20 cellular contexts compared by ENCODE assay signal in genomic region chrX:107773206-107773605, GRCh38. TPM values are rescaled to one million over a fixed set of nuclear protein-coding genes. Genes with fewer than 3 reads are reported as not detected.
DNase-seq lines count a peak whose midpoint lies in the region; ATAC-seq, FAIRE-seq and TF ChIP-seq lines count a peak whose summit lies in the region.
"Had no signal": no experiment of that assay in that cellular context is flagged by ENCODE, and none has a peak within 500 bp of the region (broad histone marks: within the 10 kb centered on the region; RNA-seq: fewer than 3 reads in every experiment).

No MANE protein-coding gene starts in this region.

- peaks cover 41% of the 10 kb centered on the region for H3K27me3 Mint-ChIP-seq in nephron progenitor cell (ENCODE audit: low read depth, poor library complexity)
- H3K27me3 Mint-ChIP-seq in activated CD4-positive, alpha-beta memory T cell treated with anti-CD3 and anti-CD28 coated beads for 36 hours: no peaks in the 10 kb centered on the region
- H3K27me3 Mint-ChIP-seq: naive thymus-derived CD8-positive, alpha-beta T cell had no signal

- H2BK12ac ChIP-seq in H1 (ENCODE audit: low read depth, low read length): no peak overlapping the region

- H3K56ac ChIP-seq in H1 (replicated peaks; ENCODE audit: insufficient read length, low read depth, low read length): no peak overlapping the region

- 72% methylated on average over 8 of the region's 8 CpGs for WGBS in right cardiac atrium
- 9% methylated on average over 7 of the region's 8 CpGs; no CpG with 5 or more reads in 1 of the 2 experiments for WGBS in H1 (ENCODE audit: extremely low coverage in 1 of 2, insufficient coverage in 1 of 2, insufficient read length in 1 of 2, insufficient replicate concordance in 2 of 2, low coverage in 1 of 2, low lambda C conversion rate in 2 of 2, missing lambda C conversion rate in 1 of 2), 2 experiments

- peak in 1 of 2 experiments; percentile 4; a peak in 1 of 4 replicates for TF ChIP-seq RAD21 in H1 (IDR thresholded peaks at IDR 0.05 in 1 of 2, conservative IDR thresholded peaks at IDR 0.05 in 1 of 2; ENCODE audit: low read depth in 2 of 2, low read length in 2 of 2)

- no peaks in the 10 kb centered on the region for H3K79me2 ChIP-seq in H1 (ENCODE audit: control insufficient read depth in 1 of 2, insufficient read depth in 2 of 2, low read length in 2 of 2)

- peaks cover 25% of the 10 kb centered on the region for H3K9me3 Mint-ChIP-seq in nephron progenitor cell
- H3K9me3 Mint-ChIP-seq in activated CD4-positive, alpha-beta memory T cell treated with anti-CD3 and anti-CD28 coated beads for 36 hours: no peaks in the 10 kb centered on the region
- H3K9me3 Mint-ChIP-seq: activated CD4-positive, alpha-beta T cell treated with anti-CD3 and anti-CD28 coated beads, Interleukin-2, amount 10 ng/mL, durations not matched to agents 24 days and 14 days; activated naive CD4-positive, alpha-beta T cell treated with anti-CD3 and anti-CD28 coated beads, Interleukin-2, amount 50 U/mL, for 72 hours; naive thymus-derived CD8-positive, alpha-beta T cell had no signal

- TF ChIP-seq CTCF in H1 (IDR thresholded peaks at IDR 0.05; ENCODE audit: control extremely low read depth in 1 of 3, insufficient read depth in 1 of 3, low read depth in 1 of 3, low read length in 3 of 3): no peak
- no peak for TF ChIP-seq CTCF in nephron progenitor cell (IDR thresholded peaks at IDR 0.05)

- H3K4ac ChIP-seq in H1 (replicated peaks; ENCODE audit: insufficient read length, low read depth, low read length): no peak overlapping the region

- H3K9ac ChIP-seq in H1 (replicated peaks in 1 of 4; ENCODE audit: extremely low read depth in 1 of 4, low read depth in 3 of 4, low read length in 3 of 4): no peak overlapping the region
- H3K9ac ChIP-seq: GM23248 had no signal

- no peak overlapping the region for H2AFZ ChIP-seq in H1 (ENCODE audit: low read length)
- H2AFZ ChIP-seq: GM23248 had no signal

- no peak for ATAC-seq in right cardiac atrium
- ATAC-seq in left cardiac atrium: no peak
- ATAC-seq in GM18867 (IDR thresholded peaks at IDR 0.05; ENCODE audit: unreplicated experiment): no peak
- ATAC-seq in HG03439 (IDR thresholded peaks at IDR 0.05; ENCODE audit: unreplicated experiment): no peak
- ATAC-seq in sciatic nerve: no peak
- ATAC-seq: activated naive CD4-positive, alpha-beta T cell treated with anti-CD3 and anti-CD28 coated beads, Interleukin-2, amount 50 U/mL, for 72 hours; naive thymus-derived CD8-positive, alpha-beta T cell; PC-3; SK-N-SH treated with all-trans-retinoic acid at 6 μM for 48 hours had no signal

- no peak overlapping the region for H3K27ac Mint-ChIP-seq in nephron progenitor cell
- no peak overlapping the region for H3K27ac Mint-ChIP-seq in activated CD4-positive, alpha-beta memory T cell treated with anti-CD3 and anti-CD28 coated beads for 36 hours
- H3K27ac Mint-ChIP-seq: activated CD4-positive, alpha-beta T cell treated with anti-CD3 and anti-CD28 coated beads, Interleukin-2, amount 10 ng/mL, durations not matched to agents 24 days and 14 days; activated naive CD4-positive, alpha-beta T cell treated with anti-CD3 and anti-CD28 coated beads, Interleukin-2, amount 50 U/mL, for 72 hours had no signal

- H3K4me3 Mint-ChIP-seq in nephron progenitor cell: peak overlapping the region; percentile 33
- H3K4me3 Mint-ChIP-seq in activated CD4-positive, alpha-beta memory T cell treated with anti-CD3 and anti-CD28 coated beads for 36 hours: no peak overlapping the region
- H3K4me3 Mint-ChIP-seq: activated CD4-positive, alpha-beta T cell treated with anti-CD3 and anti-CD28 coated beads, Interleukin-2, amount 10 ng/mL, durations not matched to agents 24 days and 14 days had no signal

- H4K8ac ChIP-seq in H1 (ENCODE audit: extremely low read depth, insufficient read depth, low read length): no peak overlapping the region

- H4K5ac ChIP-seq in H1 (ENCODE audit: insufficient read length, low read depth, low read length): no peak overlapping the region

- no peaks in the 10 kb centered on the region for H3K79me1 ChIP-seq in H1 (ENCODE audit: low read depth, low read length)

- TF ChIP-seq EP300 in H1 (IDR thresholded peaks at IDR 0.05; ENCODE audit: borderline replicate concordance in 1 of 2, low read depth in 2 of 2, low read length in 2 of 2): no peak

- TF ChIP-seq POLR2A in H1 (IDR thresholded peaks at IDR 0.05; ENCODE audit: control extremely low read depth in 1 of 2, low read depth in 2 of 2, low read length in 2 of 2): no peak

- H3K4me1 ChIP-seq in right cardiac atrium (ENCODE audit: control insufficient read depth, insufficient read depth, low read length) (no peaks in the 10 kb centered on the region), H1 (replicated peaks in 1 of 4; ENCODE audit: control insufficient read depth in 3 of 4, insufficient read depth in 4 of 4, low read length in 3 of 4) (peaks cover 0 to 10% (median 8%) of the 10 kb centered on the region in 4 experiments)

- no peak overlapping the region for H3K23ac ChIP-seq in H1 (ENCODE audit: insufficient read length)

- H2BK20ac ChIP-seq in H1 (ENCODE audit: low read length): no peak overlapping the region

- no peak for DNase-seq in right cardiac atrium
- DNase-seq in left cardiac atrium: no peak
- DNase-seq in H1 (ENCODE audit: low read depth in 1 of 2, low spot score in 2 of 2): no peak
- peak; percentile 23 for DNase-seq in nephron progenitor cell
- DNase-seq in activated CD4-positive, alpha-beta memory T cell treated with anti-CD3 and anti-CD28 coated beads for 36 hours: no peak
- DNase-seq in sciatic nerve (ENCODE audit: low spot score): no peak
- DNase-seq: activated CD4-positive, alpha-beta T cell treated with anti-CD3 and anti-CD28 coated beads, Interleukin-2, amount 10 ng/mL, durations not matched to agents 24 days and 14 days; effector CD4-positive, alpha-beta T cell; GF-D8; GM23248; mammary epithelial cell; naive thymus-derived CD8-positive, alpha-beta T cell; NCI-H146; NCI-H510A; PC-3 had no signal

- intact Hi-C loops in right cardiac atrium (cut with DNase I) (loop anchor here in 1 of 4 donors (5.0 kb wide), 1 partner anchor 51 kb away; no protein-coding TSS in a partner anchor), left cardiac atrium (cut with DNase I) (loop anchor here in 1 of 2 donors (5.0 kb wide), 1 partner anchor 101 kb away; no protein-coding TSS in a partner anchor), sciatic nerve (cut with DNase I) (no loop called here)
- intact Hi-C loops in activated CD4-positive, alpha-beta memory T cell treated with anti-CD3 and anti-CD28 coated beads for 36 hours (cut with micrococcal nuclease): no loop called here

- no peak overlapping the region for H2BK15ac ChIP-seq in H1 (ENCODE audit: low read length)

- H2BK5ac ChIP-seq in H1 (ENCODE audit: low read depth, low read length): no peak overlapping the region

- H3K4me1 Mint-ChIP-seq in nephron progenitor cell: peaks cover 31% of the 10 kb centered on the region
- peaks cover 7% of the 10 kb centered on the region for H3K4me1 Mint-ChIP-seq in activated CD4-positive, alpha-beta memory T cell treated with anti-CD3 and anti-CD28 coated beads for 36 hours (ENCODE audit: low read depth)

- no peak overlapping the region for H4K91ac ChIP-seq in H1 (replicated peaks; ENCODE audit: insufficient read length, low read length)

- peaks cover 4% of the 10 kb centered on the region; the same call in 1 of the 2 replicates for H3K23me2 ChIP-seq in H1 (ENCODE audit: low read depth, low read length)

- no peak overlapping the region for H2AK5ac ChIP-seq in H1 (ENCODE audit: low read depth, low read length)

- H3K27ac ChIP-seq in right cardiac atrium (ENCODE audit: low read length): no peak overlapping the region
- H3K27ac ChIP-seq in H1 (ENCODE audit: low read depth, low read length): no peak overlapping the region
- H3K27ac ChIP-seq: GM23248 had no signal

- H2BK120ac ChIP-seq in H1 (replicated peaks; ENCODE audit: low read depth, low read length): no peak overlapping the region

- H3K4me3 ChIP-seq in right cardiac atrium (ENCODE audit: low read length) (peak overlapping the region; percentile 60), H1 (ENCODE audit: extremely low read depth in 1 of 4, insufficient read depth in 2 of 4, low read depth in 3 of 4, low read length in 4 of 4) (peak overlapping the region in 1 of 4 experiments; percentile 35; a peak in 1 of 8 replicates)
- H3K4me3 ChIP-seq: GM23248 had no signal

- peak; percentile 87 for FAIRE-seq in H1 (lab: Jason Lieb, UNC)
- FAIRE-seq: bronchial epithelial cell had no signal

- peak overlapping the region in 1 of 2 experiments; percentile 44; a peak in 2 of 4 replicates for H3K4me2 ChIP-seq in H1 (ENCODE audit: insufficient read depth in 1 of 2, low read depth in 2 of 2, low read length in 2 of 2)

- CTCF ChIA-PET in H1 (lab: Charles Lee; ENCODE audit: partially characterized antibody): interaction anchor here (0.9 to 10.8 kb wide), 6 partner anchors 15 to 116 kb away, joined by 3 to 209 read pairs (median 10); no protein-coding TSS in a partner anchor
- CTCF ChIA-PET in activated CD4-positive, alpha-beta memory T cell treated with anti-CD3 and anti-CD28 coated beads for 36 hours (lab: Charles Lee): interaction anchor here (8.1 kb wide), 1 partner anchor 116 kb away, joined by 194 read pairs; no protein-coding TSS in a partner anchor

- no peaks in the 10 kb centered on the region for H4K20me1 ChIP-seq in H1 (replicated peaks in 1 of 2; ENCODE audit: control insufficient read depth in 1 of 2, insufficient read depth in 2 of 2, low read length in 2 of 2)

- no peak overlapping the region for H3K14ac ChIP-seq in H1 (ENCODE audit: insufficient read length)

- no peaks in the 10 kb centered on the region for H3K36me3 Mint-ChIP-seq in nephron progenitor cell (ENCODE audit: low read depth)
- H3K36me3 Mint-ChIP-seq in activated CD4-positive, alpha-beta memory T cell treated with anti-CD3 and anti-CD28 coated beads for 36 hours: no peaks in the 10 kb centered on the region
- H3K36me3 Mint-ChIP-seq: activated naive CD4-positive, alpha-beta T cell treated with anti-CD3 and anti-CD28 coated beads, Interleukin-2, amount 50 U/mL, for 72 hours had no signal

- POLR2A ChIA-PET in H1 (lab: Charles Lee; ENCODE audit: partially characterized antibody): interaction anchor here (1.1 to 3.1 kb wide), 2 partner anchors 56 to 120 kb away, joined by 3 to 21 read pairs; no protein-coding TSS in a partner anchor
- POLR2A ChIA-PET in activated CD4-positive, alpha-beta memory T cell treated with anti-CD3 and anti-CD28 coated beads for 36 hours (lab: Charles Lee): no interaction called here

- H3K9me3 ChIP-seq in right cardiac atrium (ENCODE audit: control insufficient read depth, low read length) (no peaks in the 10 kb centered on the region), H1 (ENCODE audit: insufficient read depth in 2 of 2, low read depth in 1 of 2, low read length in 1 of 2) (no peaks in the 10 kb centered on the region)

- no peak overlapping the region for H3K18ac ChIP-seq in H1 (ENCODE audit: extremely low read depth, low read length)

- no peaks in the 10 kb centered on the region for H3K27me3 ChIP-seq in right cardiac atrium (ENCODE audit: control insufficient read depth, insufficient read depth)
- peaks cover 20 to 39% (median 32%) of the 10 kb centered on the region in 4 experiments for H3K27me3 ChIP-seq in H1 (replicated peaks in 1 of 4; ENCODE audit: control insufficient read depth in 3 of 4, extremely low read depth in 1 of 4, insufficient read depth in 3 of 4, low read length in 3 of 4)

- H3K36me3 ChIP-seq in H1 (ENCODE audit: control insufficient read depth in 2 of 4, insufficient read depth in 4 of 4, low read length in 3 of 4): no peaks in the 10 kb centered on the region

RNA-seq across cellular contexts. Expression of gene TSC22D3, which starts 2.4 kb away (rescaled TPM):
- total RNA-seq in right cardiac atrium (100 to 1,000 TPM in 1 of 4 donors, 10 to 100 TPM in 3; 52.6 to 129 (median 71.0) TPM), left cardiac atrium (100 to 1,000 TPM in 1 of 2 donors, 10 to 100 TPM in 1; 56.2 to 119 TPM), sciatic nerve (93.5 TPM)
- polyA plus RNA-seq in right cardiac atrium (104 TPM), H1 (2011; rRNA removed) (12.9 and 19.1 TPM in 2 replicates)
- total RNA-seq in H1 (2021; fragmentation: NEBNext Ultra II Directional; extraction: Animal tissue kit (Norgen Biotek cat#: 25700)): 7.6 TPM in 2 replicates
- 24.8 TPM for polyA plus RNA-seq in H1 (2011; cell fraction: cytosol; rRNA removed)
- 38.1 TPM for polyA plus RNA-seq in H1 (2011; cell fraction: nucleus; rRNA removed)
- polyA plus RNA-seq in H1 (2012, experiment 1 of 2): 7.3 to 10.6 TPM (median 8.5 TPM) in 4 replicates
- polyA plus RNA-seq in H1 (2012, experiment 2 of 2): 4.2 TPM
- polyA plus RNA-seq in H1 (2013, experiment 1 of 2): 7.2 TPM
- 7.5 TPM for polyA plus RNA-seq in H1 (2013, experiment 2 of 2)
- 8.6 and 11.4 TPM in 2 replicates for polyA minus RNA-seq in H1 (2011; rRNA and poly(A)+ RNA removed)
- polyA minus RNA-seq in H1 (2011; cell fraction: cytosol; rRNA and poly(A)+ RNA removed): 11.3 TPM
- polyA minus RNA-seq in H1 (2011; cell fraction: nucleus; rRNA and poly(A)+ RNA removed): 26.9 TPM
- total RNA-seq in activated CD4-positive, alpha-beta memory T cell treated with anti-CD3 and anti-CD28 coated beads for 36 hours: 10 to 100 TPM; 26.0 to 28.2 TPM

RNA-seq across cellular contexts. Expression of gene NCBP2L, which starts 4.3 kb away (rescaled TPM):
- total RNA-seq in right cardiac atrium (not detected), left cardiac atrium (not detected), sciatic nerve (not detected)
- polyA plus RNA-seq in right cardiac atrium (not detected), H1 (2011; rRNA removed) (not detected in 2 replicates)
- total RNA-seq in H1 (2021; fragmentation: NEBNext Ultra II Directional; extraction: Animal tissue kit (Norgen Biotek cat#: 25700)): not detected in 2 replicates
- not detected for polyA plus RNA-seq in H1 (2011; cell fraction: cytosol; rRNA removed)
- polyA plus RNA-seq in H1 (2011; cell fraction: nucleus; rRNA removed): not detected
- polyA plus RNA-seq in H1 (2012, experiment 1 of 2): not detected in 4 replicates
- polyA plus RNA-seq in H1 (2012, experiment 2 of 2): not detected
- not detected for polyA plus RNA-seq in H1 (2013, experiment 1 of 2)
- polyA plus RNA-seq in H1 (2013, experiment 2 of 2): not detected
- not detected in 2 replicates for polyA minus RNA-seq in H1 (2011; rRNA and poly(A)+ RNA removed)
- not detected for polyA minus RNA-seq in H1 (2011; cell fraction: cytosol; rRNA and poly(A)+ RNA removed)
- not detected for polyA minus RNA-seq in H1 (2011; cell fraction: nucleus; rRNA and poly(A)+ RNA removed)
- not detected for total RNA-seq in activated CD4-positive, alpha-beta memory T cell treated with anti-CD3 and anti-CD28 coated beads for 36 hours
- total RNA-seq: activated CD4-positive, alpha-beta T cell treated with anti-CD3 and anti-CD28 coated beads, Interleukin-2, amount 10 ng/mL, durations not matched to agents 24 days and 14 days; activated naive CD4-positive, alpha-beta T cell treated with anti-CD3 and anti-CD28 coated beads, Interleukin-2, amount 50 U/mL, for 72 hours; bronchial epithelial cell; GM23248; mammary epithelial cell; naive thymus-derived CD8-positive, alpha-beta T cell; PC-3 had no signal
- polyA plus RNA-seq: GM23248, mammary epithelial cell had no signal

RNA-seq across cellular contexts. Expression of gene MID2, which starts 52.5 kb away (rescaled TPM):
- total RNA-seq in right cardiac atrium (1 to 10 TPM; 5.0 to 6.4 (median 5.9) TPM), left cardiac atrium (1 to 10 TPM; 7.5 to 8.5 TPM), sciatic nerve (26.7 TPM)
- polyA plus RNA-seq in right cardiac atrium (0.79 TPM), H1 (2011; rRNA removed) (0.98 and 1.3 TPM in 2 replicates)
- total RNA-seq in H1 (2021; fragmentation: NEBNext Ultra II Directional; extraction: Animal tissue kit (Norgen Biotek cat#: 25700)): 1.6 and 1.7 TPM in 2 replicates
- polyA plus RNA-seq in H1 (2011; cell fraction: cytosol; rRNA removed): 0.90 TPM
- 1.5 TPM for polyA plus RNA-seq in H1 (2011; cell fraction: nucleus; rRNA removed)
- 0.66 to 1.5 TPM (median 1.0 TPM) in 4 replicates for polyA plus RNA-seq in H1 (2012, experiment 1 of 2)
- polyA plus RNA-seq in H1 (2012, experiment 2 of 2): 0.25 TPM
- 0.59 TPM for polyA plus RNA-seq in H1 (2013, experiment 1 of 2)
- polyA plus RNA-seq in H1 (2013, experiment 2 of 2): 0.53 TPM
- polyA minus RNA-seq in H1 (2011; rRNA and poly(A)+ RNA removed): 5.5 and 9.0 TPM in 2 replicates
- 2.6 TPM for polyA minus RNA-seq in H1 (2011; cell fraction: cytosol; rRNA and poly(A)+ RNA removed)
- 5.0 TPM for polyA minus RNA-seq in H1 (2011; cell fraction: nucleus; rRNA and poly(A)+ RNA removed)
- 1 to 10 TPM; 9.0 to 9.7 TPM for total RNA-seq in activated CD4-positive, alpha-beta memory T cell treated with anti-CD3 and anti-CD28 coated beads for 36 hours
